Comparison of ENCODE assay signal across 12 cellular contexts in the genomic region with DNA sequence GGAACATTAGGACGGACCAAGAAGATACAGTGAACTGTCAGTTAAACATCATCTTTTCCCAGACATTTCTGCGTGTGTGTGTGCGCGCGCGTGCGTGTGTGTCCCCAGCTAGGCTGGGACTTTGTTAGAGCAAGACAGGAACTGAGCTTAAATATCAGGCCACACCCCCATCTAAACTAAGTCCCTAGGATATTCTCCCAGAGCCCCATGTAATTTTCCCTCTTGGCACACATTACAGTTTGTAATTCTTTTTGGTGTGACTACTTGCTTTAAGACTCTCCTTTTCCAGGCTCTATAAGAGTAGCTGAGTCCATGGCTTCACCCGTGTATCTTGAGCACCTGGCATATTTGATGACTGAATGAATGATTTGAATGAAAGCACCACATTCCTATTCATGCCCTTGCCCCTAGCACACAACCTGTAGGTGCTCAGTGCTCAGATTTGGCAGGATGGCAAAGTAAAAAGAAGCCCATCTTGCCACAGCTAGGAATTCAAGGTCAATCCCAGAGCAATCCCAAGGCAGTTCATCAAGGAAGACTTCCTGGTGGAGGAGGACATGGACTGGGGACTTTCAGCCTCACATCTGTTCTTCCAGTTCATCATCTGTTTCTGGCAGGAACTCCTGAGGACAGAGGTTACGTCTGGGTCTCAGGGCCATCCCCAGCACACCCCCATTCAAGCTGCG.
DNase-seq lines count a peak whose midpoint lies in the region; ATAC-seq and TF ChIP-seq lines count a peak whose summit lies in the region.
"Had no signal": no experiment of that assay in that cellular context is flagged by ENCODE, and none has a peak within 500 bp of the region (broad histone marks: within the 10 kb centered on the region; RNA-seq: fewer than 3 reads in every experiment).

No MANE protein-coding gene starts in this region.

- intact Hi-C loops in sigmoid colon (cut with DNase I): no loop called here

- no peak overlapping the region for H3K4me3 ChIP-seq in sigmoid colon

- H3K4me1 ChIP-seq in sigmoid colon: peaks cover 0 to 54% (median 44%) of the 10 kb centered on the region in 4 donors
- H3K4me1 ChIP-seq: Caco-2 had no signal

- TF ChIP-seq EP300 in sigmoid colon (IDR thresholded peaks at IDR 0.05): no peak

- no peak for TF ChIP-seq POLR2A in sigmoid colon (IDR thresholded peaks at IDR 0.05)

- H3K9me3 Mint-ChIP-seq in activated T-helper 17 cell treated with anti-CD3 and anti-CD28 coated beads, Interleukin-2, amount 50 U/mL, for 72 hours: no peaks in the 10 kb centered on the region
- H3K9me3 Mint-ChIP-seq in progenitor cell of endocrine pancreas (ENCODE audit: low read depth): peaks cover 3% of the 10 kb centered on the region
- H3K9me3 Mint-ChIP-seq in activated T-cell treated with anti-CD3 and anti-CD28 coated beads, Interleukin-2, amount 50 U/mL, for 24 hours: peaks cover 4% of the 10 kb centered on the region

- 77 to 79% methylated on average over 10 of the region's 10 CpGs for WGBS in sigmoid colon, 2 donors

- no peak for TF ChIP-seq CTCF in sigmoid colon (IDR thresholded peaks at IDR 0.05)
- TF ChIP-seq CTCF in progenitor cell of endocrine pancreas (IDR thresholded peaks at IDR 0.05; ENCODE audit: unreplicated experiment): no peak

- H3K36me3 Mint-ChIP-seq in activated T-helper 17 cell treated with anti-CD3 and anti-CD28 coated beads, Interleukin-2, amount 50 U/mL, for 72 hours (ENCODE audit: low read depth): no peaks in the 10 kb centered on the region
- no peaks in the 10 kb centered on the region for H3K36me3 Mint-ChIP-seq in progenitor cell of endocrine pancreas (ENCODE audit: insufficient read depth)
- H3K36me3 Mint-ChIP-seq in activated T-cell treated with anti-CD3 and anti-CD28 coated beads, Interleukin-2, amount 50 U/mL, for 24 hours (ENCODE audit: low read depth): no peaks in the 10 kb centered on the region

- H3K36me3 ChIP-seq in sigmoid colon: no peaks in the 10 kb centered on the region

- H3K27ac ChIP-seq in sigmoid colon: peak overlapping the region; percentile 71 to 84 (median 76)

- ATAC-seq in activated T-helper 17 cell treated with anti-CD3 and anti-CD28 coated beads, Interleukin-2, amount 50 U/mL, for 72 hours (replicated peaks): no peak

- H3K27ac Mint-ChIP-seq in activated T-helper 17 cell treated with anti-CD3 and anti-CD28 coated beads, Interleukin-2, amount 50 U/mL, for 72 hours: peak overlapping the region; percentile 71
- no peak overlapping the region for H3K27ac Mint-ChIP-seq in progenitor cell of endocrine pancreas
- no peak overlapping the region for H3K27ac Mint-ChIP-seq in activated T-cell treated with anti-CD3 and anti-CD28 coated beads, Interleukin-2, amount 50 U/mL, for 24 hours
- H3K27ac Mint-ChIP-seq: activated naive CD4-positive, alpha-beta T cell treated with anti-CD3 and anti-CD28 coated beads for 36 hours had no signal

- H3K9me3 ChIP-seq in sigmoid colon: no peaks in the 10 kb centered on the region
- H3K9me3 ChIP-seq: Caco-2 had no signal

- peaks cover 3% of the 10 kb centered on the region for H3K27me3 Mint-ChIP-seq in activated T-helper 17 cell treated with anti-CD3 and anti-CD28 coated beads, Interleukin-2, amount 50 U/mL, for 72 hours
- no peaks in the 10 kb centered on the region for H3K27me3 Mint-ChIP-seq in progenitor cell of endocrine pancreas
- H3K27me3 Mint-ChIP-seq in activated T-cell treated with anti-CD3 and anti-CD28 coated beads, Interleukin-2, amount 50 U/mL, for 24 hours: peaks cover 12% of the 10 kb centered on the region

- H3K4me1 Mint-ChIP-seq in activated T-helper 17 cell treated with anti-CD3 and anti-CD28 coated beads, Interleukin-2, amount 50 U/mL, for 72 hours: no peaks in the 10 kb centered on the region
- H3K4me1 Mint-ChIP-seq in progenitor cell of endocrine pancreas (ENCODE audit: low read depth): no peaks in the 10 kb centered on the region
- peaks cover 5% of the 10 kb centered on the region for H3K4me1 Mint-ChIP-seq in activated T-cell treated with anti-CD3 and anti-CD28 coated beads, Interleukin-2, amount 50 U/mL, for 24 hours (ENCODE audit: low read depth)

- DNase-seq in CD1c-positive myeloid dendritic cell (ENCODE audit: extremely low spot score) (peak; percentile 34), fibroblast of peridontal ligament (ENCODE audit: extremely low read depth) (peak; percentile 74), sigmoid colon (no peak), DMS153 (lab: John Stamatoyannopoulos, UW) (no peak), progenitor cell of endocrine pancreas (ENCODE audit: low spot score, unreplicated experiment) (no peak), NCI-H1694 treated with DMSO at 0.1 percent for 48 hours (lab: John Stamatoyannopoulos, UW) (no peak)
- no peak for DNase-seq in activated T-cell treated with anti-CD3 and anti-CD28 coated beads, Interleukin-2, amount 50 U/mL, for 24 hours
- DNase-seq: Caco-2, MV-4-11, naive B cell had no signal

- H3K4me3 Mint-ChIP-seq in activated T-helper 17 cell treated with anti-CD3 and anti-CD28 coated beads, Interleukin-2, amount 50 U/mL, for 72 hours: peak overlapping the region; percentile 27
- H3K4me3 Mint-ChIP-seq in progenitor cell of endocrine pancreas (ENCODE audit: low read depth): no peak overlapping the region
- H3K4me3 Mint-ChIP-seq in activated T-cell treated with anti-CD3 and anti-CD28 coated beads, Interleukin-2, amount 50 U/mL, for 24 hours: no peak overlapping the region
- H3K4me3 Mint-ChIP-seq: activated naive CD4-positive, alpha-beta T cell treated with anti-CD3 and anti-CD28 coated beads for 36 hours had no signal

- H3K27me3 ChIP-seq in sigmoid colon: no peaks in the 10 kb centered on the region

Comparison
In these comparisons a context has a peak if more than half of its experiments do, and no peak if none do; other contexts are left out.
1. DNase-seq: peak in CD1c-positive myeloid dendritic cell (single experiment) and fibroblast of peridontal ligament (single experiment); none in sigmoid colon (single experiment), DMS153 (single experiment), progenitor cell of endocrine pancreas (single experiment), NCI-H1694 treated with DMSO at 0.1 percent for 48 hours (single experiment) and activated T-cell treated with anti-CD3 and anti-CD28 coated beads, Interleukin-2, amount 50 U/mL, for 24 hours (single experiment).